In genomic region chr22:20146777-20147176, GRCh38 we compare ENCODE assay signal across 35 cellular contexts. TPM values are rescaled to one million over a fixed set of nuclear protein-coding genes. Genes with fewer than 3 reads are reported as not detected.
DNase-seq lines count a peak whose midpoint lies in the region; TF ChIP-seq lines count a peak whose summit lies in the region.
"Had no signal": no experiment of that assay in that cellular context is flagged by ENCODE, and none has a peak within 500 bp of the region (broad histone marks: within the 10 kb centered on the region; RNA-seq: fewer than 3 reads in every experiment).

No MANE protein-coding gene starts in this region.

- in situ Hi-C loops in GM13977 (cut with MboI; ENCODE audit: low pct_unique_long_range_greater_than_20kb, low sequenced_read_pairs, unreplicated experiment): no loop called here

- peak; percentile 73 for DNase-seq in GM13977 (ENCODE audit: low spot score)
- no peak for DNase-seq in neural progenitor cell (ENCODE audit: low spot score)
- no peak for DNase-seq in MG63
- DNase-seq in immature natural killer cell: no peak
- no peak for DNase-seq in SJCRH30
- no peak for DNase-seq in amniotic stem cell (lab: John Stamatoyannopoulos, UW)
- DNase-seq: activated CD4-positive, alpha-beta T cell treated with anti-CD3 and anti-CD28 coated beads for 48 hours; activated effector memory CD4-positive, alpha-beta T cell treated with Interleukin-2 at 50 U/mL for 16 hours; AML-193; CD4-positive, alpha-beta memory T cell; colonic mucosa; effector CD8-positive, alpha-beta T cell; EL; hypothalamus; IMR-90; left cardiac atrium; mammary epithelial cell; NCI-H2107; NCI-H345; NCI-H774; posterior cingulate gyrus; RPMI8226; stimulated activated CD4-positive, alpha-beta T cell treated with anti-CD3 and anti-CD28 coated beads, Interleukin-1b, Interleukin-23, amount 100 ng/mL, for 48 hours; T-cell; thyroid gland had no signal

- H3K27me3 Mint-ChIP-seq in neural progenitor cell (ENCODE audit: insufficient read depth, low read depth): no peaks in the 10 kb centered on the region
- H3K27me3 Mint-ChIP-seq in immature natural killer cell (ENCODE audit: low read depth in 3 of 3): peaks cover 0 to 2% (median 0%) of the 10 kb centered on the region in 3 donors
- H3K27me3 Mint-ChIP-seq: activated naive CD8-positive, alpha-beta T cell; CD4-positive, alpha-beta memory T cell; T-cell had no signal

- H3K4me2 ChIP-seq in BLaER1 treated with 17β-estradiol and CSF1 and Interleukin-3, amounts not matched to agents 10 nM and 100 nM: peak overlapping the region; percentile 85 to 98 (median 91)
- H3K4me2 ChIP-seq in neural progenitor cell: no peak overlapping the region

- H3K27ac Mint-ChIP-seq in neural progenitor cell (peak overlapping the region; percentile 66), immature natural killer cell (no peak overlapping the region)
- H3K27ac Mint-ChIP-seq: activated naive CD8-positive, alpha-beta T cell; CD4-positive, alpha-beta memory T cell; T-cell had no signal

- peaks cover 8% of the 10 kb centered on the region for H3K4me1 Mint-ChIP-seq in neural progenitor cell
- no peaks in the 10 kb centered on the region for H3K4me1 Mint-ChIP-seq in immature natural killer cell
- H3K4me1 Mint-ChIP-seq: CD4-positive, alpha-beta memory T cell; T-cell had no signal

- TF ChIP-seq CTCF in GM13977 (IDR thresholded peaks at IDR 0.05; ENCODE audit: extremely low read depth, insufficient read depth, missing control alignments): no peak
- TF ChIP-seq CTCF in neural progenitor cell (IDR thresholded peaks at IDR 0.05): no peak

- H3K36me3 ChIP-seq in BLaER1 treated with 17β-estradiol and CSF1 and Interleukin-3, amounts not matched to agents 10 nM and 100 nM: peaks cover 0 to 35% (median 12%) of the 10 kb centered on the region in 11 experiments; a peak in 11 of 22 replicates
- H3K36me3 ChIP-seq in neural progenitor cell: no peaks in the 10 kb centered on the region
- H3K36me3 ChIP-seq in MG63: no peaks in the 10 kb centered on the region
- H3K36me3 ChIP-seq in SJCRH30: no peaks in the 10 kb centered on the region
- H3K36me3 ChIP-seq: colonic mucosa had no signal

- H3K9me3 Mint-ChIP-seq in neural progenitor cell (no peaks in the 10 kb centered on the region), immature natural killer cell (no peaks in the 10 kb centered on the region)
- H3K9me3 Mint-ChIP-seq: CD4-positive, alpha-beta memory T cell; T-cell had no signal

- H3K4me3 ChIP-seq in BLaER1 treated with 17β-estradiol and CSF1 and Interleukin-3, amounts not matched to agents 10 nM and 100 nM: peak overlapping the region in 6 of 10 experiments; percentile 1 to 40 (median 22); a peak in 6 of 20 replicates
- H3K4me3 ChIP-seq in neural progenitor cell: no peak overlapping the region
- no peak overlapping the region for H3K4me3 ChIP-seq in MG63
- H3K4me3 ChIP-seq in SJCRH30: no peak overlapping the region
- H3K4me3 ChIP-seq: colonic mucosa, right atrium auricular region, SJSA1, thyroid gland had no signal

- no peaks in the 10 kb centered on the region for H3K27me3 ChIP-seq in BLaER1 treated with 17β-estradiol and CSF1 and Interleukin-3, amounts not matched to agents 10 nM and 100 nM
- H3K27me3 ChIP-seq in neural progenitor cell (no peaks in the 10 kb centered on the region), MG63 (no peaks in the 10 kb centered on the region), SJCRH30 (no peaks in the 10 kb centered on the region)
- H3K27me3 ChIP-seq: colonic mucosa, right atrium auricular region, SJSA1, thyroid gland had no signal

- H3F3A ChIP-seq in neural progenitor cell (ENCODE audit: low read depth): no peaks in the 10 kb centered on the region

- no peaks in the 10 kb centered on the region for H3K79me2 ChIP-seq in neural progenitor cell (ENCODE audit: low read depth)

- peak overlapping the region; percentile 18 to 70 (median 54); a peak in 17 of 22 replicates for H3K9ac ChIP-seq in BLaER1 treated with 17β-estradiol and CSF1 and Interleukin-3, amounts not matched to agents 10 nM and 100 nM
- H3K9ac ChIP-seq in neural progenitor cell: no peak overlapping the region

- H2AFZ ChIP-seq in neural progenitor cell (replicated peaks): no peak overlapping the region

- peaks cover 9 to 70% (median 29%) of the 10 kb centered on the region in 11 experiments; a peak in 19 of 22 replicates for H4K20me1 ChIP-seq in BLaER1 treated with 17β-estradiol and CSF1 and Interleukin-3, amounts not matched to agents 10 nM and 100 nM
- H4K20me1 ChIP-seq in neural progenitor cell (ENCODE audit: low read depth): no peaks in the 10 kb centered on the region

- no peak overlapping the region for H3K4me3 Mint-ChIP-seq in neural progenitor cell
- no peak overlapping the region for H3K4me3 Mint-ChIP-seq in immature natural killer cell
- H3K4me3 Mint-ChIP-seq: activated naive CD8-positive, alpha-beta T cell; CD4-positive, alpha-beta memory T cell; T-cell had no signal

- H3K4me1 ChIP-seq in BLaER1 treated with 17β-estradiol and CSF1 and Interleukin-3, amounts not matched to agents 10 nM and 100 nM: peaks cover 32 to 71% (median 60%) of the 10 kb centered on the region in 10 experiments
- no peaks in the 10 kb centered on the region for H3K4me1 ChIP-seq in neural progenitor cell
- H3K4me1 ChIP-seq in SJCRH30: no peaks in the 10 kb centered on the region
- H3K4me1 ChIP-seq: colonic mucosa, right atrium auricular region, thyroid gland had no signal

- peak overlapping the region in 8 of 11 experiments; percentile 20 to 64 (median 48); a peak in 14 of 22 replicates for H3K27ac ChIP-seq in BLaER1 treated with 17β-estradiol and CSF1 and Interleukin-3, amounts not matched to agents 10 nM and 100 nM
- H3K27ac ChIP-seq in angular gyrus (ENCODE audit: low read depth, low read length): peak overlapping the region; percentile 8
- H3K27ac ChIP-seq in neural progenitor cell: no peak overlapping the region
- no peak overlapping the region for H3K27ac ChIP-seq in SJCRH30
- H3K27ac ChIP-seq: colonic mucosa, epithelial cell of prostate, right atrium auricular region, SJSA1, thyroid gland had no signal

- H3K9me3 ChIP-seq in BLaER1 treated with 17β-estradiol and CSF1 and Interleukin-3, amounts not matched to agents 10 nM and 100 nM (replicated peaks in 1 of 11): no peaks in the 10 kb centered on the region
- H3K9me3 ChIP-seq in neural progenitor cell (ENCODE audit: low read depth) (no peaks in the 10 kb centered on the region), MG63 (no peaks in the 10 kb centered on the region), SJCRH30 (replicated peaks) (no peaks in the 10 kb centered on the region)
- H3K9me3 ChIP-seq: colonic mucosa, right atrium auricular region, SJSA1, thyroid gland had no signal

- H3K36me3 Mint-ChIP-seq in neural progenitor cell (no peaks in the 10 kb centered on the region), immature natural killer cell (no peaks in the 10 kb centered on the region)
- H3K36me3 Mint-ChIP-seq: activated naive CD8-positive, alpha-beta T cell had no signal

RNA-seq across cellular contexts. Expression of gene CCDC188, which starts 4.1 kb away (rescaled TPM):
- total RNA-seq in neural progenitor cell (ENCODE audit: low replicate concordance): not detected in 2 replicates
- total RNA-seq in MG63 (2014; rRNA removed; shearing (Covaris generic); ENCODE audit: low replicate concordance): not detected in 2 replicates
- under 1 TPM in 1 of 3 donors, not detected in 2; 0.66 TPM for polyA plus RNA-seq in immature natural killer cell
- total RNA-seq in SJCRH30 (2014; rRNA removed; shearing (Covaris generic)): not detected in 2 replicates
- total RNA-seq: A673; activated CD8-positive, alpha-beta memory T cell treated with anti-CD3 and anti-CD28 coated beads for 36 hours; astrocyte; CD4-positive, alpha-beta memory T cell; H4; IMR-90 had no signal
- polyA plus RNA-seq: CD4-positive, alpha-beta memory T cell had no signal

RNA-seq across cellular contexts. Expression of gene ZDHHC8, which starts 15.2 kb away (rescaled TPM):
- 7.1 and 11.4 TPM in 2 replicates for total RNA-seq in neural progenitor cell (ENCODE audit: low replicate concordance)
- 1.4 and 9.6 TPM in 2 replicates for total RNA-seq in MG63 (2014; rRNA removed; shearing (Covaris generic); ENCODE audit: low replicate concordance)
- polyA plus RNA-seq in immature natural killer cell: 1 to 10 TPM in 1 of 3 donors, under 1 TPM in 2; 0.54 to 3.7 (median 0.79) TPM
- total RNA-seq in SJCRH30 (2014; rRNA removed; shearing (Covaris generic)): 13.6 and 16.4 TPM in 2 replicates

RNA-seq across cellular contexts. Expression of gene TRMT2A, which starts 29.8 kb away (rescaled TPM):
- total RNA-seq in neural progenitor cell (ENCODE audit: low replicate concordance): 24.3 and 39.7 TPM in 2 replicates
- 39.4 and 43.4 TPM in 2 replicates for total RNA-seq in MG63 (2014; rRNA removed; shearing (Covaris generic); ENCODE audit: low replicate concordance)
- polyA plus RNA-seq in immature natural killer cell: 10 to 100 TPM; 22.7 to 33.7 (median 27.6) TPM
- total RNA-seq in SJCRH30 (2014; rRNA removed; shearing (Covaris generic)): 23.6 and 28.3 TPM in 2 replicates

RNA-seq across cellular contexts. Expression of gene RANBP1, which starts 30.9 kb away (rescaled TPM):
- 874 and 918 TPM in 2 replicates for total RNA-seq in neural progenitor cell (ENCODE audit: low replicate concordance)
- total RNA-seq in MG63 (2014; rRNA removed; shearing (Covaris generic); ENCODE audit: low replicate concordance): 841 and 1,160 TPM in 2 replicates
- polyA plus RNA-seq in immature natural killer cell: 100 to 1,000 TPM in 1 of 3 donors, 10 to 100 TPM in 2; 90.4 to 111 (median 92.4) TPM
- 624 and 627 TPM in 2 replicates for total RNA-seq in SJCRH30 (2014; rRNA removed; shearing (Covaris generic))

Comparison
In these comparisons a context has a peak if more than half of its experiments do, and no peak if none do; other contexts are left out.
1. H3K27ac ChIP-seq: peak in BLaER1 treated with 17β-estradiol and CSF1 and Interleukin-3, amounts not matched to agents 10 nM and 100 nM (8 of 11) and angular gyrus (single experiment); none in neural progenitor cell (single experiment) and SJCRH30 (single experiment).
2. H3K4me3 ChIP-seq: peak in BLaER1 treated with 17β-estradiol and CSF1 and Interleukin-3, amounts not matched to agents 10 nM and 100 nM (6 of 10); none in neural progenitor cell (single experiment), MG63 (single experiment) and SJCRH30 (single experiment).